ENCODE assay signal across 13 cellular contexts in the genomic region with DNA sequence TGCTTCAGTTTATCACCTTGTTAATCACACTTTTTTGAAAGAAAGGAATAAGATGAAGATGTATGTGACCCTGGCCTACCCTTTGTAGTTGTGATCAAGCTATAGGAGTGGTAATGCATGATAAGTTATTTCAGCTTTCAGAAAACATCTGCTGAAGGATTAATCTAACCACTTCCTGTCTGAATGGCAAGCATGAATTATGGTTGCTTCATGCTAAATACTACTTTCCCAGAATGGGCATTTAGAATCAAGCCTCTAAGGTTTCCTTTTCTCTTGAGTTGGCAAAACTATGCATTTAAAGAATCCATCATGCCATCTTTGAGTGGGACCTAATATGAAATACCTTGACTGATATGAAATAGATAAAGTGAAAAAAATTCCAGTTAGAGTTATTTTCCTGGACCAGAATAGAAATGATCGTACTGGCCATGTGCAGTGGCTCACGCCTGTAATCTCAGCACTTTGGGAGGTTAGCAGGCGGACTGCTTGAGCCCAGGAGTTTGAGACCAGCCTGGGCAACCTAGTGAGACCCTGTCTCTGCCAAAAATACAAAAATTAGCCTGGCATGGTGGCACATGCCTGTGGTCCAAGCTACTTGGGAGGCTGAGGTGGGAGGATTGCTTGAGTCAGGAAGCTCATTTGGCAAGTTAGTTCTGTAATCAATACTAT. TPM values are rescaled to one million over a fixed set of nuclear protein-coding genes. Genes with fewer than 3 reads are reported as not detected.
DNase-seq lines count a peak whose midpoint lies in the region; ATAC-seq and TF ChIP-seq lines count a peak whose summit lies in the region.
"Had no signal": no experiment of that assay in that cellular context is flagged by ENCODE, and none has a peak within 500 bp of the region (broad histone marks: within the 10 kb centered on the region; RNA-seq: fewer than 3 reads in every experiment).

No MANE protein-coding gene starts in this region.

- no peak overlapping the region for H2BK120ac ChIP-seq in mesenchymal stem cell (ENCODE audit: low read depth, low read length)

- no peak overlapping the region for H3K4ac ChIP-seq in mesenchymal stem cell (ENCODE audit: low read depth in 1 of 2, low read length in 2 of 2)

- H3K27me3 Mint-ChIP-seq in T-helper 17 cell (no peaks in the 10 kb centered on the region), nephron progenitor cell (ENCODE audit: low read depth, poor library complexity) (peaks cover 9% of the 10 kb centered on the region)

- no peak overlapping the region for H3K9ac ChIP-seq in mesenchymal stem cell (ENCODE audit: low read length)

- H3K4me3 ChIP-seq in mesenchymal stem cell (ENCODE audit: insufficient read depth in 1 of 2, low read depth in 1 of 2, low read length in 2 of 2), result no peak overlapping the region
- H3K4me3 ChIP-seq: A549, psoas muscle, SJSA1, stomach had no signal

- no peak overlapping the region for H2BK12ac ChIP-seq in mesenchymal stem cell (ENCODE audit: low read length in 2 of 2)

- H3K4me2 ChIP-seq in mesenchymal stem cell (ENCODE audit: low read length, poor library complexity, severe bottlenecking), result no peak overlapping the region
- H3K4me2 ChIP-seq: A549 had no signal

- H2AFZ ChIP-seq in mesenchymal stem cell (ENCODE audit: low read depth, low read length), result no peak overlapping the region

- no peak overlapping the region for H3K23ac ChIP-seq in mesenchymal stem cell (ENCODE audit: low read length in 2 of 2)

- no peak overlapping the region for H2BK5ac ChIP-seq in mesenchymal stem cell (ENCODE audit: low read depth, low read length, poor library complexity, severe bottlenecking)

- DNase-seq in NCI-H82 (lab: John Stamatoyannopoulos, UW), result peak; percentile 17
- DNase-seq in NCI-H82 treated with DMSO at 0.1 percent for 48 hours (lab: John Stamatoyannopoulos, UW; ENCODE audit: unreplicated experiment), result no peak
- DNase-seq in HT1080 (ENCODE audit: low read depth), result peak; percentile 47
- DNase-seq in T-helper 17 cell, result no peak
- peak; percentile 38 for DNase-seq in mesenchymal stem cell
- DNase-seq in DMS79 treated with DMSO at 0.1 percent for 48 hours (lab: John Stamatoyannopoulos, UW), result no peak
- no peak for DNase-seq in nephron progenitor cell
- DNase-seq in HPDE6-E6E7 (ENCODE audit: extremely low spot score), result no peak
- DNase-seq: amniotic stem cell, psoas muscle, stomach had no signal

- no peak overlapping the region for H4K91ac ChIP-seq in mesenchymal stem cell (ENCODE audit: low read length)

- H3K4me1 Mint-ChIP-seq in T-helper 17 cell, result peaks cover 7% of the 10 kb centered on the region
- H3K4me1 Mint-ChIP-seq in nephron progenitor cell, result peaks cover 21% of the 10 kb centered on the region

- H3K4me3 Mint-ChIP-seq in T-helper 17 cell, result no peak overlapping the region
- no peak overlapping the region for H3K4me3 Mint-ChIP-seq in nephron progenitor cell

- WGBS in mesenchymal stem cell, result 93% methylated on average over 3 of the region's 3 CpGs

- H4K8ac ChIP-seq in mesenchymal stem cell (ENCODE audit: low read length), result no peak overlapping the region

- no peak overlapping the region for H3K14ac ChIP-seq in mesenchymal stem cell (ENCODE audit: low read length in 2 of 2)

- no peak for TF ChIP-seq CTCF in nephron progenitor cell (IDR thresholded peaks at IDR 0.05)

- peak overlapping the region; percentile 24 for H2AK5ac ChIP-seq in mesenchymal stem cell (ENCODE audit: low read length, severe bottlenecking)

- H2BK15ac ChIP-seq in mesenchymal stem cell (ENCODE audit: low read depth, poor library complexity, severe bottlenecking), result no peak overlapping the region

- H3K27ac Mint-ChIP-seq in T-helper 17 cell, result no peak overlapping the region
- no peak overlapping the region for H3K27ac Mint-ChIP-seq in nephron progenitor cell

- peaks cover 0 to 6% of the 10 kb centered on the region in 2 experiments for H3K36me3 ChIP-seq in mesenchymal stem cell (ENCODE audit: control insufficient read depth in 1 of 2, insufficient read depth in 2 of 2, low read depth in 1 of 2, low read length in 2 of 2)

- no peak overlapping the region for H3K27ac ChIP-seq in mesenchymal stem cell (ENCODE audit: low read length, poor library complexity, severe bottlenecking)
- H3K27ac ChIP-seq: A549, psoas muscle, SJSA1, stomach had no signal

- H3K36me3 Mint-ChIP-seq in T-helper 17 cell (ENCODE audit: low read depth) (no peaks in the 10 kb centered on the region), nephron progenitor cell (ENCODE audit: low read depth) (no peaks in the 10 kb centered on the region)

- no peaks in the 10 kb centered on the region for H3K27me3 ChIP-seq in mesenchymal stem cell (ENCODE audit: control insufficient read depth in 1 of 2, insufficient read depth in 1 of 2, low read length in 2 of 2)
- H3K27me3 ChIP-seq: SJSA1, stomach had no signal

- H3K9me3 Mint-ChIP-seq in nephron progenitor cell, result no peaks in the 10 kb centered on the region

- H3K9me3 ChIP-seq in T-helper 17 cell (ENCODE audit: control insufficient read depth, low read length, poor library complexity, severe bottlenecking) (no peaks in the 10 kb centered on the region), mesenchymal stem cell (ENCODE audit: control insufficient read depth, low read length) (no peaks in the 10 kb centered on the region)
- H3K9me3 ChIP-seq: A549, psoas muscle, SJSA1, stomach had no signal

- no peaks in the 10 kb centered on the region for H3K4me1 ChIP-seq in mesenchymal stem cell (ENCODE audit: control insufficient read depth, insufficient read depth, low read depth, low read length)
- H3K4me1 ChIP-seq: A549, psoas muscle had no signal

- peak overlapping the region in 1 of 2 experiments; percentile 50 for H3K18ac ChIP-seq in mesenchymal stem cell (ENCODE audit: low read depth in 1 of 2, low read length in 2 of 2)

- no peaks in the 10 kb centered on the region for H3K79me1 ChIP-seq in mesenchymal stem cell (replicated peaks; ENCODE audit: low read length, poor library complexity, severe bottlenecking)

- ATAC-seq in T-helper 17 cell, result peak; percentile 49
- ATAC-seq: A549, psoas muscle had no signal

RNA-seq across cellular contexts. Expression of a gene that starts 59.1 kb away (rescaled TPM):
- total RNA-seq in HT1080 (2014; rRNA removed; shearing (Covaris generic)), result 102 and 112 TPM in 2 replicates
- 62.2 and 71.6 TPM in 2 replicates for polyA plus RNA-seq in HT1080 (2015; cell fraction: cytosol; rRNA removed)
- polyA plus RNA-seq in HT1080 (2015; cell fraction: nucleus; rRNA removed), result 87.5 and 105 TPM in 2 replicates
- 1 to 10 TPM in 1 of 2 donors, not detected in 1; 5.1 TPM for total RNA-seq in T-helper 17 cell
- polyA plus RNA-seq in mesenchymal stem cell (2013, experiment 1 of 2), result 9.2 TPM
- 9.7 TPM for polyA plus RNA-seq in mesenchymal stem cell (2013, experiment 2 of 2)

Comparison
In these comparisons a context has a peak if more than half of its experiments do, and no peak if none do; other contexts are left out.
1. DNase-seq: peak in NCI-H82 (single experiment), HT1080 (single experiment) and mesenchymal stem cell (single experiment); none in NCI-H82 treated with DMSO at 0.1 percent for 48 hours (single experiment), T-helper 17 cell (0 of 3), DMS79 treated with DMSO at 0.1 percent for 48 hours (single experiment), nephron progenitor cell (single experiment) and HPDE6-E6E7 (single experiment).
2. RNA of a gene that starts 59.1 kb away (total RNA-seq): 102 to 112 TPM in HT1080; 5.1 TPM in T-helper 17 cell; every median in the first group is over 10 times any median in the second.